ENCODE assay signal across 10 cellular contexts in the genomic region with DNA sequence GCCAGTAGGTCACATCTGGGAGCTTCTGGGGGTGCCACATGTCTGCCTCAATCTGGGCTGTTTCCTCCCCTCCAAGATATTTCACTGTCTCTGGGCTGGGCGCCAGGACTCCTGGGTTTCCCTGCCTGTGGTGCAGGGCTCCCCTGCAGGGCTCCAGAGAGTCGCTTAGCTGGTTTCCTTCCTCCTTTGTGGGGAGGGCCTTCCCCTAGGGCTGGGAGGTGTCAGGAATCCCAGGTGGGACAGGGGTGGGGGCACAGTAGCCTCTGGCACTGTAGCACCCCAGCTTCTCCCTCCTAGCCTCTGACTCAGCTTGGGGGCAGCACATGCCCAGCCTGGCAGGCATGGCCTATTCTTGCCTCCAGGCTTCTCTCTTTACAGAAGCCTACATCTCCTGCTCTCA. TPM values are rescaled to one million over a fixed set of nuclear protein-coding genes. Genes with fewer than 3 reads are reported as not detected.
DNase-seq lines count a peak whose midpoint lies in the region; ATAC-seq, FAIRE-seq and TF ChIP-seq lines count a peak whose summit lies in the region.
"Had no signal": no experiment of that assay in that cellular context is flagged by ENCODE, and none has a peak within 500 bp of the region (broad histone marks: within the 10 kb centered on the region; RNA-seq: fewer than 3 reads in every experiment).

No MANE protein-coding gene starts in this region.

- TF ChIP-seq CTCF in endothelial cell of umbilical vein (IDR thresholded peaks at IDR 0.05; ENCODE audit: extremely low read depth in 1 of 2, insufficient read depth in 1 of 2, low read depth in 1 of 2, low read length in 2 of 2): no peak
- no peak for TF ChIP-seq CTCF in osteoblast (IDR thresholded peaks at IDR 0.05; ENCODE audit: extremely low read depth, low read depth, low read length)

- H3K9ac ChIP-seq in endothelial cell of umbilical vein (replicated peaks; ENCODE audit: extremely low read depth, insufficient read depth, low read length): no peak overlapping the region

- dilution Hi-C loops in endothelial cell of umbilical vein (cut with MboI; ENCODE audit: extremely low pct_ligation_motif_present, low sequenced_read_pairs): no loop called here

- H2AFZ ChIP-seq in endothelial cell of umbilical vein (ENCODE audit: low read depth, low read length): no peak overlapping the region
- no peak overlapping the region for H2AFZ ChIP-seq in osteoblast (ENCODE audit: low read length)

- H3K79me2 ChIP-seq in endothelial cell of umbilical vein (ENCODE audit: control insufficient read depth, insufficient read depth, low read length) (no peaks in the 10 kb centered on the region), osteoblast (ENCODE audit: insufficient read depth, low read length) (no peaks in the 10 kb centered on the region)

- H3K4me1 ChIP-seq in endothelial cell of umbilical vein (ENCODE audit: control insufficient read depth, extremely low read depth, insufficient read depth, low read length) (peaks cover 63% of the 10 kb centered on the region), osteoblast (ENCODE audit: insufficient read depth, low read length) (peaks cover 79% of the 10 kb centered on the region)

- FAIRE-seq in endothelial cell of umbilical vein (lab: Jason Lieb, UNC): peak; percentile 60

- H3K4me3 ChIP-seq in endothelial cell of umbilical vein (replicated peaks in 1 of 3; ENCODE audit: insufficient read depth in 1 of 3, low read depth in 1 of 3, low read length in 3 of 3) (no peak overlapping the region), osteoblast (ENCODE audit: insufficient read depth, low read length) (no peak overlapping the region)
- H3K4me3 ChIP-seq: prostate gland had no signal

- TF ChIP-seq POLR2A in endothelial cell of umbilical vein (IDR thresholded peaks at IDR 0.05; ENCODE audit: low read depth, low read length): no peak

- CTCF ChIA-PET in endothelial cell of umbilical vein (lab: Charles Lee): interaction anchor here (1.0 to 15.6 kb wide), 8 partner anchors 8 to 222 kb away, joined by 3 to 530 read pairs (median 4); a partner anchor contains a TSS

- no peaks in the 10 kb centered on the region for H3K9me1 ChIP-seq in endothelial cell of umbilical vein (replicated peaks; ENCODE audit: control insufficient read depth, extremely low read depth, insufficient read depth, low read length)

- DNase-seq in COR-L47 (lab: John Stamatoyannopoulos, UW) (peak; percentile 85), NCI-H2171 treated with DMSO at 0.1 percent for 48 hours (lab: John Stamatoyannopoulos, UW) (peak; percentile 48), endothelial cell of umbilical vein (ENCODE audit: low read depth, low spot score) (no peak), osteoblast (ENCODE audit: insufficient read length, low spot score, missing footprints) (peak; percentile 51), GM19240 (ENCODE audit: insufficient read length, low spot score) (no peak), HK-2 (ENCODE audit: unreplicated experiment) (no peak)
- DNase-seq in activated T-cell treated with anti-CD3 and anti-CD28 coated beads, Interleukin-2, amount 50 U/mL, for 1 hour: no peak

- intact Hi-C loops in endothelial cell of umbilical vein (cut with micrococcal nuclease): no loop called here

- no peaks in the 10 kb centered on the region for H3K36me3 ChIP-seq in endothelial cell of umbilical vein (ENCODE audit: control insufficient read depth in 2 of 2, extremely low read depth in 1 of 2, insufficient read depth in 2 of 2, low read length in 2 of 2)
- H3K36me3 ChIP-seq in osteoblast (ENCODE audit: insufficient read depth, low read length): no peaks in the 10 kb centered on the region
- H3K36me3 ChIP-seq: prostate gland had no signal

- H4K20me1 ChIP-seq in endothelial cell of umbilical vein (replicated peaks; ENCODE audit: control insufficient read depth, extremely low read depth, insufficient read depth, low read length) (no peaks in the 10 kb centered on the region), osteoblast (ENCODE audit: insufficient read depth, low read length) (no peaks in the 10 kb centered on the region)

- H3K9me3 ChIP-seq in endothelial cell of umbilical vein (replicated peaks; ENCODE audit: control insufficient read depth, insufficient read depth, low read length): no peaks in the 10 kb centered on the region
- no peaks in the 10 kb centered on the region for H3K9me3 ChIP-seq in osteoblast (ENCODE audit: low read depth, low read length)
- H3K9me3 ChIP-seq: prostate gland had no signal

- no TSS peak for BruUV-seq in endothelial cell of umbilical vein (replicated peaks; lab: Mats Ljungman, UMichigan)

- H3K27ac ChIP-seq in endothelial cell of umbilical vein (ENCODE audit: insufficient read depth, low read depth, low read length) (no peak overlapping the region), osteoblast (ENCODE audit: low read depth, low read length) (peak overlapping the region; percentile 77)

- H3K27me3 ChIP-seq in endothelial cell of umbilical vein (ENCODE audit: control insufficient read depth in 2 of 2, insufficient read depth in 2 of 2, low read length in 2 of 2): no peaks in the 10 kb centered on the region
- no peaks in the 10 kb centered on the region for H3K27me3 ChIP-seq in osteoblast (ENCODE audit: insufficient read depth, low read length)

- no peak for ATAC-seq in HG03039 (IDR thresholded peaks at IDR 0.05; ENCODE audit: unreplicated experiment)

- POLR2A ChIA-PET in endothelial cell of umbilical vein (lab: Charles Lee): no interaction called here

- H3K4me2 ChIP-seq in endothelial cell of umbilical vein (ENCODE audit: insufficient read depth, low read length) (no peak overlapping the region), osteoblast (ENCODE audit: insufficient read depth, low read length) (peak overlapping the region; percentile 29)

TF ChIP-seq in endothelial cell of umbilical vein, 7 proteins besides CTCF, POLR2A, EP300 and RAD21:
- TF ChIP-seq MYC (IDR thresholded peaks at IDR 0.05; ENCODE audit: low read depth, low read length): no peak
- TF ChIP-seq FOS (IDR thresholded peaks at IDR 0.05; ENCODE audit: borderline replicate concordance, insufficient read depth, low read length): no peak
- no peak for TF ChIP-seq EZH2 (IDR thresholded peaks at IDR 0.05; ENCODE audit: borderline replicate concordance, low read depth, low read length, severe bottlenecking)
- TF ChIP-seq JUN (IDR thresholded peaks at IDR 0.05; ENCODE audit: borderline replicate concordance, insufficient read depth, insufficient read length, low read depth): no peak
- TF ChIP-seq POLR2AphosphoS5 (IDR thresholded peaks at IDR 0.05; ENCODE audit: insufficient read depth, low read depth, low read length): no peak
- TF ChIP-seq, protein P1, sequence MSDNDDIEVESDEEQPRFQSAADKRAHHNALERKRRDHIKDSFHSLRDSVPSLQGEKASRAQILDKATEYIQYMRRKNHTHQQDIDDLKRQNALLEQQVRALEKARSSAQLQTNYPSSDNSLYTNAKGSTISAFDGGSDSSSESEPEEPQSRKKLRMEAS (IDR thresholded peaks at IDR 0.05; ENCODE audit: insufficient read depth, insufficient read length): no peak
- no peak for TF ChIP-seq GATA2 (IDR thresholded peaks at IDR 0.05; ENCODE audit: insufficient read depth, insufficient read length, low read depth, low read length)

RNA-seq across cellular contexts. Expression of a gene that starts 2.6 kb away (rescaled TPM):
- total RNA-seq in endothelial cell of umbilical vein: 37.8 and 43.4 TPM in 2 replicates
- 11.2 and 11.9 TPM in 2 replicates for polyA plus RNA-seq in endothelial cell of umbilical vein
- polyA plus RNA-seq in endothelial cell of umbilical vein (2011; cell fraction: cytosol; rRNA removed): 11.3 and 13.6 TPM in 2 replicates
- 9.9 and 12.3 TPM in 2 replicates for polyA plus RNA-seq in endothelial cell of umbilical vein (2011; cell fraction: nucleus; rRNA removed)
- 27.6 and 34.9 TPM in 2 replicates for polyA plus RNA-seq in endothelial cell of umbilical vein (2012)
- 11.6 and 20.5 TPM in 2 replicates for polyA minus RNA-seq in endothelial cell of umbilical vein
- 6.7 TPM for polyA minus RNA-seq in endothelial cell of umbilical vein (2011; cell fraction: cytosol; rRNA and poly(A)+ RNA removed)
- polyA minus RNA-seq in endothelial cell of umbilical vein (2011; cell fraction: nucleus; rRNA and poly(A)+ RNA removed): 8.0 and 10.0 TPM in 2 replicates
- total RNA-seq in osteoblast: 31.1 and 32.4 TPM in 2 replicates

RNA-seq across cellular contexts. Expression of a gene that starts 23.9 kb away (rescaled TPM):
- total RNA-seq in endothelial cell of umbilical vein (49.9 and 55.2 TPM in 2 replicates), osteoblast (5.1 and 8.3 TPM in 2 replicates)
- polyA plus RNA-seq in endothelial cell of umbilical vein: 13.4 and 15.5 TPM in 2 replicates
- polyA plus RNA-seq in endothelial cell of umbilical vein (2011; cell fraction: cytosol; rRNA removed): 25.1 and 29.1 TPM in 2 replicates
- 31.9 and 52.5 TPM in 2 replicates for polyA plus RNA-seq in endothelial cell of umbilical vein (2011; cell fraction: nucleus; rRNA removed)
- 18.0 and 33.6 TPM in 2 replicates for polyA plus RNA-seq in endothelial cell of umbilical vein (2012)
- 17.1 and 22.1 TPM in 2 replicates for polyA minus RNA-seq in endothelial cell of umbilical vein
- 40.0 TPM for polyA minus RNA-seq in endothelial cell of umbilical vein (2011; cell fraction: cytosol; rRNA and poly(A)+ RNA removed)
- polyA minus RNA-seq in endothelial cell of umbilical vein (2011; cell fraction: nucleus; rRNA and poly(A)+ RNA removed): 31.5 and 42.2 TPM in 2 replicates

RNA-seq across cellular contexts. Expression of a gene that starts 53.0 kb away (rescaled TPM):
- total RNA-seq in endothelial cell of umbilical vein: 0.39 and 0.40 TPM in 2 replicates
- polyA plus RNA-seq in endothelial cell of umbilical vein: 0.10 TPM in 1 of 2 replicates, not detected in the other
- not detected in 2 replicates for polyA plus RNA-seq in endothelial cell of umbilical vein (2011; cell fraction: cytosol; rRNA removed)
- not detected in 2 replicates for polyA plus RNA-seq in endothelial cell of umbilical vein (2011; cell fraction: nucleus; rRNA removed)
- not detected in 2 replicates for polyA plus RNA-seq in endothelial cell of umbilical vein (2012)
- not detected in 2 replicates for polyA minus RNA-seq in endothelial cell of umbilical vein
- polyA minus RNA-seq in endothelial cell of umbilical vein (2011; cell fraction: cytosol; rRNA and poly(A)+ RNA removed): not detected
- polyA minus RNA-seq in endothelial cell of umbilical vein (2011; cell fraction: nucleus; rRNA and poly(A)+ RNA removed): not detected in 2 replicates
- total RNA-seq in osteoblast: 1.8 and 2.7 TPM in 2 replicates
- total RNA-seq: NCI-H460 had no signal

Comparison
In these comparisons a context has a peak if more than half of its experiments do, and no peak if none do; other contexts are left out.
1. DNase-seq: peak in COR-L47 (single experiment), NCI-H2171 treated with DMSO at 0.1 percent for 48 hours (single experiment) and osteoblast (single experiment); none in endothelial cell of umbilical vein (single experiment), GM19240 (single experiment), activated T-cell treated with anti-CD3 and anti-CD28 coated beads, Interleukin-2, amount 50 U/mL, for 1 hour (single experiment) and HK-2 (single experiment).